Comparison of ENCODE assay signal across 1 cellular context in the genomic region with DNA sequence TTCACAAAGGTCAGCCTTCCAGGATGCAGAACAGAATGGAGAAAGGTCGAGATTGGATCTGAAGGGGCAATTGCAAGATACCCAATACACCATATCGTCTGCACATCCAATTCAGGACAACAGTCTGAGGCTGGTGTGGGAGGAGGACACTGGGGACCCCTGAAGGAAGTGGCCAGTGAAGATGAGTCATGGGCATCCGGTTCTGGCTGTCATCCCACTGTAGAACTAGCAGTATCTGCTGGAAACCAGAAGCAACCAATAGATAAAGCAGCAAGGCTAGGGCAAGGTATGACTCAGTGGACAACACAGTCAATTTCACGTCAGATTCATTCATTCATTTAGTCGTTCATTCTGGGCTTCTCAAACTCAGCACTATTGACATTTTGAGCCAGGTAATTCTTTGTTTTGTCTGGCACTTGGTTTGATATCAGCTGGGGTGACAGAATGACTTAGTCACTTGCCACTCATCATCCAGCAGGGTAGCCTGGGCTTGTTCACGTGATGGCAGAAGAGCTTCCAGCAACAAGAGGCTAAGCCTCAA.
TF ChIP-seq lines count a peak whose summit lies in the region.

No MANE protein-coding gene starts in this region.

TF ChIP-seq in K562, 482 proteins besides CTCF, POLR2A, EP300 and RAD21 (continued from another document and continues in another):
- TF ChIP-seq, protein P1, sequence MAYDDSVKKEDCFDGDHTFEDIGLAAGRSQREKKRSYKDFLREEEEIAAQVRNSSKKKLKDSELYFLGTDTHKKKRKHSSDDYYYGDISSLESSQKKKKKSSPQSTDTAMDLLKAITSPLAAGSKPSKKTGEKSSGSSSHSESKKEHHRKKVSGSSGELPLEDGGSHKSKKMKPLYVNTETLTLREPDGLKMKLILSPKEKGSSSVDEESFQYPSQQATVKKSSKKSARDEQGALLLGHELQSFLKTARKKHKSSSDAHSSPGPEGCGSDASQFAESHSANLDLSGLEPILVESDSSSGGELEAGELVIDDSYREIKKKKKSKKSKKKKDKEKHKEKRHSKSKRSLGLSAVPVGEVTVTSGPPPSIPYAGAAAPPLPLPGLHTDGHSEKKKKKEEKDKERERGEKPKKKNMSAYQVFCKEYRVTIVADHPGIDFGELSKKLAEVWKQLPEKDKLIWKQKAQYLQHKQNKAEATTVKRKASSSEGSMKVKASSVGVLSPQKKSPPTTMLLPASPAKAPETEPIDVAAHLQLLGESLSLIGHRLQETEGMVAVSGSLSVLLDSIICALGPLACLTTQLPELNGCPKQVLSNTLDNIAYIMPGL (CRISPR knock-in tag; IDR thresholded peaks at IDR 0.05), result no peak
- no peak for TF ChIP-seq RBM15 (IDR thresholded peaks at IDR 0.05; ENCODE audit: insufficient read depth, low read length)
- no peak for TF ChIP-seq RFX7 (CRISPR knock-in tag; IDR thresholded peaks at IDR 0.05)
- TF ChIP-seq ZNF3 (CRISPR knock-in tag; IDR thresholded peaks at IDR 0.05), result no peak
- no peak for TF ChIP-seq U2AF1 (optimal IDR thresholded peaks at IDR 0.05; ENCODE audit: low read depth, low read length)
- peak; percentile 52 for TF ChIP-seq MAFK (IDR thresholded peaks at IDR 0.05; ENCODE audit: low read length)
- TF ChIP-seq DIDO1 (tag; IDR thresholded peaks at IDR 0.05; ENCODE audit: low read depth), result no peak
- TF ChIP-seq TRIM25 (IDR thresholded peaks at IDR 0.05; ENCODE audit: borderline replicate concordance), result no peak
- TF ChIP-seq STAT6 (CRISPR knock-in tag; IDR thresholded peaks at IDR 0.05), result no peak
- no peak for TF ChIP-seq RBM25 (IDR thresholded peaks at IDR 0.05; ENCODE audit: low read depth, low read length, severe bottlenecking)
- 0 out of 2 replicates have a peak, but pooled peaks have one; percentile 71 for TF ChIP-seq LCOR (CRISPR knock-in tag; IDR thresholded peaks at IDR 0.05)
- TF ChIP-seq ERF (CRISPR knock-in tag; IDR thresholded peaks at IDR 0.05), result no peak
- TF ChIP-seq GTF2B (IDR thresholded peaks at IDR 0.05; ENCODE audit: extremely low read depth, insufficient read length), result no peak
- TF ChIP-seq, protein P2, sequence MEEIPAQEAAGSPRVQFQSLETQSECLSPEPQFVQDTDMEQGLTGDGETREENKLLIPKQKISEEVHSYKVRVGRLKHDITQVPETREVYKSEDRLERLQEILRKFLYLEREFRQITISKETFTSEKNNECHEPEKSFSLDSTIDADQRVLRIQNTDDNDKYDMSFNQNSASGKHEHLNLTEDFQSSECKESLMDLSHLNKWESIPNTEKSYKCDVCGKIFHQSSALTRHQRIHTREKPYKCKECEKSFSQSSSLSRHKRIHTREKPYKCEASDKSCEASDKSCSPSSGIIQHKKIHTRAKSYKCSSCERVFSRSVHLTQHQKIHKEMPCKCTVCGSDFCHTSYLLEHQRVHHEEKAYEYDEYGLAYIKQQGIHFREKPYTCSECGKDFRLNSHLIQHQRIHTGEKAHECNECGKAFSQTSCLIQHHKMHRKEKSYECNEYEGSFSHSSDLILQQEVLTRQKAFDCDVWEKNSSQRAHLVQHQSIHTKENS (CRISPR knock-in tag; IDR thresholded peaks at IDR 0.05), result no peak
- no peak for TF ChIP-seq ZNF184 (CRISPR knock-in tag; IDR thresholded peaks at IDR 0.05)
- no peak for TF ChIP-seq CBX2 (IDR thresholded peaks at IDR 0.05; ENCODE audit: insufficient read depth, low read length, poor library complexity, severe bottlenecking)
- TF ChIP-seq MED1 (CRISPR knock-in tag; IDR thresholded peaks at IDR 0.05; ENCODE audit: borderline replicate concordance), result no peak
- peak; percentile 49 for TF ChIP-seq EP400 (IDR thresholded peaks at IDR 0.05)
- TF ChIP-seq CBX1 (IDR thresholded peaks at IDR 0.05; ENCODE audit: low read depth), result no peak
- no peak for TF ChIP-seq NR2C2 (CRISPR knock-in tag; IDR thresholded peaks at IDR 0.05)
- no peak for TF ChIP-seq NR2C2 (tag; IDR thresholded peaks at IDR 0.05)
- TF ChIP-seq ZBTB5 (IDR thresholded peaks at IDR 0.05), result no peak
- no peak for TF ChIP-seq PPARD (CRISPR knock-in tag; IDR thresholded peaks at IDR 0.05)
- TF ChIP-seq ZMIZ1 (IDR thresholded peaks at IDR 0.05; ENCODE audit: low read depth in 2 of 2, low read length in 2 of 2), result peak in 1 of 2 experiments; percentile 82; a peak in 1 of 4 replicates
- no peak for TF ChIP-seq CHCHD3 (CRISPR knock-in tag; IDR thresholded peaks at IDR 0.05)
- TF ChIP-seq TCF3 (CRISPR knock-in tag; IDR thresholded peaks at IDR 0.05), result peak; percentile 94
- TF ChIP-seq, protein P3, sequence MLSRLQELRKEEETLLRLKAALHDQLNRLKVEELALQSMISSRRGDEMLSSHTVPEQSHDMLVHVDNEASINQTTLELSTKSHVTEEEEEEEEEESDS (CRISPR knock-in tag; IDR thresholded peaks at IDR 0.05), result no peak
- TF ChIP-seq MAZ (CRISPR knock-in tag; conservative IDR thresholded peaks at IDR 0.05 in 1 of 2, IDR thresholded peaks at IDR 0.05 in 1 of 2), result 0 out of 4 replicates have a peak, but pooled peaks of 1 of the 2 experiments have one; percentile 36
- TF ChIP-seq RNF2 (IDR thresholded peaks at IDR 0.05), result peak; percentile 78
- TF ChIP-seq SIN3A (IDR thresholded peaks at IDR 0.05; ENCODE audit: borderline replicate concordance in 2 of 2, control insufficient read depth in 1 of 2, low read depth in 2 of 2, low read length in 2 of 2), result no peak
- no peak for TF ChIP-seq CREBBP (IDR thresholded peaks at IDR 0.05; ENCODE audit: low read depth, low read length)
- peak in 1 of 2 experiments; percentile 80; a peak in 2 of 4 replicates for TF ChIP-seq HDAC1 (IDR thresholded peaks at IDR 0.05)
- TF ChIP-seq RHOXF2B (CRISPR knock-in tag; conservative IDR thresholded peaks at IDR 0.05), result no peak
- TF ChIP-seq CSDE1 (IDR thresholded peaks at IDR 0.05), result no peak
- TF ChIP-seq ARID3A (IDR thresholded peaks at IDR 0.05; ENCODE audit: borderline replicate concordance, low read depth, low read length), result peak; percentile 74; the same call in 1 of the 2 replicates
- peak; percentile 86 for TF ChIP-seq BHLHE40 (IDR thresholded peaks at IDR 0.05; ENCODE audit: low read length)
- no peak for TF ChIP-seq KLF1 (tag; IDR thresholded peaks at IDR 0.05)
